ENCODE assay signal across 15 cellular contexts in genomic region chr17:56710986-56711385, GRCh38.
"Had no signal": no experiment of that assay in that cellular context is flagged by ENCODE, and none has a peak within 500 bp of the region (broad histone marks: within the 10 kb centered on the region; RNA-seq: fewer than 3 reads in every experiment).

No MANE protein-coding gene starts in this region.

- H3K4me3 ChIP-seq: adrenal gland, breast epithelium, coronary artery, pancreas, sigmoid colon had no signal

- H3K27ac ChIP-seq: adrenal gland, breast epithelium, coronary artery, neutrophil, pancreas, sigmoid colon had no signal

- H3K27me3 ChIP-seq: adrenal gland, breast epithelium, neutrophil, pancreas had no signal

- H3K4me1 ChIP-seq: adrenal gland, breast epithelium, pancreas had no signal

- DNase-seq: activated CD4-positive, alpha-beta T cell treated with anti-CD3 and anti-CD28 coated beads for 36 hours; activated CD4-positive, alpha-beta T cell treated with anti-CD3 and anti-CD28 coated beads, Interleukin-2, amount 50 U/mL, for 48 hours; activated gamma-delta T cell; adrenal gland; foreskin melanocyte; hypothalamus; left ventricle myocardium superior; natural killer cell; pancreas; sigmoid colon; stimulated activated naive B cell treated with anti-CD40 and anti-IgM and Interleukin-4, amounts not matched to agents 10 μg/mL and 1 μg/mL and 100 μg/mL, for 72 hours had no signal

- H3K36me3 ChIP-seq: adrenal gland, breast epithelium, neutrophil, pancreas, sigmoid colon had no signal

- H3K9me3 ChIP-seq: adrenal gland, breast epithelium, neutrophil, pancreas, sigmoid colon had no signal

- ATAC-seq: activated CD4-positive, alpha-beta T cell treated with anti-CD3 and anti-CD28 coated beads for 36 hours; activated naive CD4-positive, alpha-beta T cell treated with anti-CD3 and anti-CD28 coated beads, Interleukin-2, amount 50 U/mL, for 72 hours; left ventricle myocardium superior; natural killer cell; pancreas; stimulated activated naive B cell treated with anti-CD40 and anti-IgM and Interleukin-4, amounts not matched to agents 10 μg/mL and 1 μg/mL and 100 μg/mL, for 72 hours had no signal
